12 cellular contexts compared by ENCODE assay signal in genomic region chr1:156464335-156464734, GRCh38. TPM values are rescaled to one million over a fixed set of nuclear protein-coding genes. Genes with fewer than 3 reads are reported as not detected.
DNase-seq lines count a peak whose midpoint lies in the region; ATAC-seq and TF ChIP-seq lines count a peak whose summit lies in the region.
"Had no signal": no experiment of that assay in that cellular context is flagged by ENCODE, and none has a peak within 500 bp of the region (broad histone marks: within the 10 kb centered on the region; RNA-seq: fewer than 3 reads in every experiment).

No MANE protein-coding gene starts in this region.

- H2AFZ ChIP-seq in ACC112 (ENCODE audit: low read length, unreplicated experiment): no peak overlapping the region

- H3K36me3 Mint-ChIP-seq in CD14-positive monocyte: peaks cover 54 to 58% of the 10 kb centered on the region in 2 donors

- DNase-seq in ascending aorta (ENCODE audit: low spot score in 2 of 2) (peak in 1 of 2 donors; percentile 84), heart left ventricle (peak in 2 of 5 donors; percentile 54), sigmoid colon (peak; percentile 68), SW 1271 (lab: John Stamatoyannopoulos, UW) (no peak), AML-193 (lab: John Stamatoyannopoulos, UW) (no peak), CD14-positive monocyte (ENCODE audit: low spot score) (no peak), cortex of kidney (lab: John Stamatoyannopoulos, UW) (no peak)
- DNase-seq: activated CD4-positive, alpha-beta T cell treated with anti-CD3 and anti-CD28 coated beads for 36 hours; left cardiac atrium; NCI-H1105 had no signal

- no peaks in the 10 kb centered on the region; the same call in 1 of the 2 replicates for H3K36me3 ChIP-seq in ACC112 (ENCODE audit: insufficient read depth, low read length)
- peaks cover 29 to 35% of the 10 kb centered on the region in 2 donors for H3K36me3 ChIP-seq in ascending aorta
- H3K36me3 ChIP-seq in heart left ventricle: peaks cover 0 to 54% (median 43%) of the 10 kb centered on the region in 9 donors
- peaks cover 20 to 40% (median 27%) of the 10 kb centered on the region in 4 donors for H3K36me3 ChIP-seq in sigmoid colon

- peaks cover 43% of the 10 kb centered on the region for H3K4me1 ChIP-seq in ACC112 (ENCODE audit: control insufficient read depth, insufficient read depth, low read length, unreplicated experiment)
- peaks cover 34 to 53% of the 10 kb centered on the region in 2 donors for H3K4me1 ChIP-seq in ascending aorta
- H3K4me1 ChIP-seq in heart left ventricle: peaks cover 11 to 65% (median 41%) of the 10 kb centered on the region in 12 donors
- H3K4me1 ChIP-seq in sigmoid colon: peaks cover 0 to 52% (median 50%) of the 10 kb centered on the region in 4 donors

- H3K27me3 ChIP-seq in ACC112 (ENCODE audit: insufficient read depth, low read length) (no peaks in the 10 kb centered on the region), ascending aorta (no peaks in the 10 kb centered on the region), heart left ventricle (no peaks in the 10 kb centered on the region), sigmoid colon (no peaks in the 10 kb centered on the region)

- peaks cover 0 to 1% (median 0%) of the 10 kb centered on the region in 7 donors for H3K9me3 Mint-ChIP-seq in CD14-positive monocyte
- H3K9me3 Mint-ChIP-seq: neural crest cell had no signal

- ATAC-seq in heart left ventricle: peak in 2 of 4 donors; percentile 14 to 19
- ATAC-seq: activated CD4-positive, alpha-beta T cell treated with anti-CD3 and anti-CD28 coated beads for 36 hours had no signal

- H3K27ac Mint-ChIP-seq in CD14-positive monocyte: no peak overlapping the region
- H3K27ac Mint-ChIP-seq: activated CD4-positive, alpha-beta T cell treated with anti-CD3 and anti-CD28 coated beads for 36 hours had no signal

- no peak for TF ChIP-seq EP300 in sigmoid colon (IDR thresholded peaks at IDR 0.05)

- TF ChIP-seq CTCF in ascending aorta (IDR thresholded peaks at IDR 0.05) (no peak), heart left ventricle (IDR thresholded peaks at IDR 0.05) (no peak), sigmoid colon (IDR thresholded peaks at IDR 0.05) (no peak), CD14-positive monocyte (IDR thresholded peaks at IDR 0.05) (no peak)

- H3K79me2 ChIP-seq in ACC112 (ENCODE audit: control insufficient read depth, insufficient read depth, low read length, unreplicated experiment): no peaks in the 10 kb centered on the region

- intact Hi-C loops in ascending aorta (cut with DNase I): no loop called here
- intact Hi-C loops in heart left ventricle (cut with DNase I): loop anchor here in 3 of 10 donors (2.0 to 5.0 kb wide), 3 partner anchors 33 to 133 kb away; partner anchors contain the start of gene MEF2D (in 1 of the 3)
- intact Hi-C loops in sigmoid colon (cut with DNase I): no loop called here
- intact Hi-C loops in CD14-positive monocyte (cut with micrococcal nuclease): no loop called here

- no peak overlapping the region for H3K4me3 Mint-ChIP-seq in CD14-positive monocyte
- H3K4me3 Mint-ChIP-seq: activated CD4-positive, alpha-beta T cell treated with anti-CD3 and anti-CD28 coated beads for 36 hours; neural crest cell had no signal

- WGBS in heart left ventricle, 4 donors: 34 to 67% (median 49%) methylated on average over 3 of the region's 3 CpGs
- 63 to 71% methylated on average over 3 of the region's 3 CpGs for WGBS in sigmoid colon, 2 donors

- H3K9me3 ChIP-seq in ascending aorta (no peaks in the 10 kb centered on the region), heart left ventricle (no peaks in the 10 kb centered on the region), sigmoid colon (no peaks in the 10 kb centered on the region)

- H3K27me3 Mint-ChIP-seq in CD14-positive monocyte (ENCODE audit: low read depth in 3 of 3): peaks cover 0 to 3% (median 0%) of the 10 kb centered on the region in 3 donors
- H3K27me3 Mint-ChIP-seq: activated CD4-positive, alpha-beta T cell treated with anti-CD3 and anti-CD28 coated beads for 36 hours had no signal

- H3K27ac ChIP-seq in ACC112 (ENCODE audit: low read depth, low read length) (peak overlapping the region; percentile 95), ascending aorta (peak overlapping the region; percentile 73 to 75), heart left ventricle (peak overlapping the region; percentile 29 to 89 (median 59)), sigmoid colon (peak overlapping the region; percentile 78 to 100 (median 96))

- H3K4me3 ChIP-seq in ACC112 (ENCODE audit: low read depth, low read length): peak overlapping the region; percentile 50
- H3K4me3 ChIP-seq in ascending aorta: peak overlapping the region in 1 of 2 donors; percentile 30
- no peak overlapping the region for H3K4me3 ChIP-seq in heart left ventricle
- no peak overlapping the region for H3K4me3 ChIP-seq in sigmoid colon

- no peak for TF ChIP-seq POLR2A in heart left ventricle (IDR thresholded peaks at IDR 0.05)
- TF ChIP-seq POLR2A in sigmoid colon (IDR thresholded peaks at IDR 0.05): no peak

- peaks cover 20% of the 10 kb centered on the region for H3K4me1 Mint-ChIP-seq in CD14-positive monocyte

RNA-seq across cellular contexts. Expression of gene MEF2D, which starts 36.2 kb away (rescaled TPM):
- total RNA-seq in ascending aorta (106 TPM), heart left ventricle (100 to 1,000 TPM in 3 of 9 donors, 10 to 100 TPM in 6; 75.0 to 203 (median 93.2) TPM), sigmoid colon (10 to 100 TPM; 39.8 to 61.6 (median 53.2) TPM)
- polyA plus RNA-seq in heart left ventricle (10 to 100 TPM; 40.5 to 68.8 TPM), sigmoid colon (10 to 100 TPM; 13.2 to 31.2 (median 22.9) TPM), CD14-positive monocyte (1 to 10 TPM; 4.5 to 8.0 TPM)
